In the genomic region with DNA sequence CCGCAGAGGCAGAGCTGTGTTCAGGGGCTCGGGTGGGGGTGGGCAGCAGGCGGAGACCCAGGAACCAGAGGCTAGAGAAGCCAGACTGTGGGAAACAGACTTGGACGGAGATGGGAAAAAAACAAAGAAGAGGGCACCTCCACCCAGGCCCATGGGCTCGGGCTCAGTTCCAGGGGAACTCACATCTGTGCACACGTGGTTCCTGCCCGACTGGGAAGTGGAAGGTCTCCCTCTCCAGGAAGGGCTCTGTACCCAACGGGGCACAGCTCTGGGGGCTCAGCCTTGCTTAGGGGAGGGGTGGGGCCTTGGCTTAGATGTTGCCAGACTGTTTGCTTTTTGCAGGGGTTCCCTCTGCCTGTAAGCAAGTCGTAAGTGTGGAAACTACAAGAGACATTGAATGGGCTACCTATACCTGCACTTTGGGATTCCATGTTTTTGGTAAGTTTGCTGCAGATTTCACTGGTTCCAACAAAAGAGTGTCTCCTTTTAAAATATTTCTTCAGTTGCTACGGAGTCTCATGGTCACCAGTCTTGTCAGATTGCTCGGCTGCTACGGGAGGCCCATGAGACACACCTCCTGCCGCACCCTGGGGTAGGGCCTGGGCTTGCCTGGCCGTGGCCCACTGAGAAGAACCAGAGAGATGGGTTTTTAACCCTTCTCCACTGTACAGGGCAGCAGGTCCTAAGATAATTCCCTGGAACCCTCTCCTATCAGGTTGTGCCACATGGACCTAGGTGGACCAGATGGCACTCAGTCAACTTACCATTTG, we compare ENCODE assay signal across 19 cellular contexts.
DNase-seq lines count a peak whose midpoint lies in the region; ATAC-seq and TF ChIP-seq lines count a peak whose summit lies in the region.
"Had no signal": no experiment of that assay in that cellular context is flagged by ENCODE, and none has a peak within 500 bp of the region (broad histone marks: within the 10 kb centered on the region; RNA-seq: fewer than 3 reads in every experiment).

No MANE protein-coding gene starts in this region.

- no peak overlapping the region for H3K4me3 ChIP-seq in transverse colon
- H3K4me3 ChIP-seq: sigmoid colon, testis had no signal

- no peaks in the 10 kb centered on the region for H3K9me3 ChIP-seq in transverse colon
- H3K9me3 ChIP-seq: sigmoid colon, testis had no signal

- no peaks in the 10 kb centered on the region for H3K4me1 ChIP-seq in transverse colon
- H3K4me1 ChIP-seq: sigmoid colon, testis had no signal

- in situ Hi-C loops in transverse colon (cut with MboI; ENCODE audit: low pct_ligation_motif_present in 1 of 4, low pct_unique_long_range_greater_than_20kb in 1 of 4, low sequenced_read_pairs in 3 of 4), result no loop called here

- TF ChIP-seq CTCF in transverse colon (IDR thresholded peaks at IDR 0.05) (no peak), natural killer cell (IDR thresholded peaks at IDR 0.05) (no peak)

- WGBS in transverse colon (ENCODE audit: low coverage in 1 of 2), 2 donors, result 54% methylated on average over 14 of the region's 14 CpGs; no CpG with 5 or more reads in 1 of the 2 donors

- H3K4me3 Mint-ChIP-seq in natural killer cell, result no peak overlapping the region
- no peak overlapping the region for H3K4me3 Mint-ChIP-seq in activated T-cell treated with anti-CD3 and anti-CD28 coated beads, Interleukin-2, amount 50 U/mL, for 24 hours
- H3K4me3 Mint-ChIP-seq: endodermal cell had no signal

- H3K4me1 Mint-ChIP-seq in natural killer cell, result no peaks in the 10 kb centered on the region
- no peaks in the 10 kb centered on the region for H3K4me1 Mint-ChIP-seq in activated T-cell treated with anti-CD3 and anti-CD28 coated beads, Interleukin-2, amount 50 U/mL, for 24 hours (ENCODE audit: low read depth)

- H3K9me3 Mint-ChIP-seq in natural killer cell, result no peaks in the 10 kb centered on the region
- H3K9me3 Mint-ChIP-seq in activated T-cell treated with anti-CD3 and anti-CD28 coated beads, Interleukin-2, amount 50 U/mL, for 24 hours, result no peaks in the 10 kb centered on the region
- H3K9me3 Mint-ChIP-seq: endodermal cell had no signal

- ATAC-seq in GM19452 (IDR thresholded peaks at IDR 0.05; ENCODE audit: unreplicated experiment), result peak; percentile 34
- peak; percentile 38 for ATAC-seq in HG02642 (IDR thresholded peaks at IDR 0.05; ENCODE audit: poor library complexity, unreplicated experiment)
- peak; percentile 24 for ATAC-seq in HG03571 (IDR thresholded peaks at IDR 0.05; ENCODE audit: unreplicated experiment)
- ATAC-seq in natural killer cell, result no peak
- ATAC-seq in HG03097 (IDR thresholded peaks at IDR 0.05; ENCODE audit: low FRiP score, unreplicated experiment), result no peak
- ATAC-seq: left lobe of liver had no signal

- no peak overlapping the region for H3K27ac Mint-ChIP-seq in natural killer cell
- H3K27ac Mint-ChIP-seq in activated T-cell treated with anti-CD3 and anti-CD28 coated beads, Interleukin-2, amount 50 U/mL, for 24 hours, result no peak overlapping the region
- H3K27ac Mint-ChIP-seq: endodermal cell had no signal

- H3K36me3 Mint-ChIP-seq in natural killer cell, result no peaks in the 10 kb centered on the region
- H3K36me3 Mint-ChIP-seq in activated T-cell treated with anti-CD3 and anti-CD28 coated beads, Interleukin-2, amount 50 U/mL, for 24 hours (ENCODE audit: low read depth), result no peaks in the 10 kb centered on the region

- intact Hi-C loops in transverse colon (cut with DNase I; ENCODE audit: low total_unique reads) (no loop called here), natural killer cell (cut with micrococcal nuclease) (no loop called here)

- no peaks in the 10 kb centered on the region for H3K27me3 ChIP-seq in transverse colon
- H3K27me3 ChIP-seq: sigmoid colon, testis had no signal

- H3K27me3 Mint-ChIP-seq in natural killer cell (ENCODE audit: low read depth in 2 of 2), result peaks cover 0 to 5% of the 10 kb centered on the region in 2 donors
- H3K27me3 Mint-ChIP-seq in activated T-cell treated with anti-CD3 and anti-CD28 coated beads, Interleukin-2, amount 50 U/mL, for 24 hours, result peaks cover 6% of the 10 kb centered on the region

- TF ChIP-seq POLR2A in transverse colon (IDR thresholded peaks at IDR 0.05), result no peak

- no peak overlapping the region for H3K27ac ChIP-seq in transverse colon
- H3K27ac ChIP-seq: sigmoid colon, testis had no signal

- no peak for TF ChIP-seq EP300 in transverse colon (IDR thresholded peaks at IDR 0.05; ENCODE audit: low read depth)

- DNase-seq in transverse colon, result peak; percentile 20
- no peak for DNase-seq in natural killer cell
- no peak for DNase-seq in SHP77 (lab: John Stamatoyannopoulos, UW)
- DNase-seq in activated T-cell treated with anti-CD3 and anti-CD28 coated beads, Interleukin-2, amount 50 U/mL, for 24 hours, result no peak
- DNase-seq: activated gamma-delta T cell treated with Interleukin-2 at 50 U/mL for 16 hours; amygdala; cerebellar nuclear complex; NCI-H2029; NCI-H510A; occipital lobe; sigmoid colon; stimulated activated CD4-positive, alpha-beta T cell treated with anti-CD3 and anti-CD28 coated beads, Interleukin-2, amount 100 ng/mL, for 24 hours; testis had no signal

- H3K36me3 ChIP-seq in transverse colon, result no peaks in the 10 kb centered on the region

Comparison
In these comparisons a context has a peak if more than half of its experiments do, and no peak if none do; other contexts are left out.
1. ATAC-seq: peak in GM19452 (single experiment), HG02642 (single experiment) and HG03571 (single experiment); none in natural killer cell (0 of 3) and HG03097 (single experiment).